In the genomic region with DNA sequence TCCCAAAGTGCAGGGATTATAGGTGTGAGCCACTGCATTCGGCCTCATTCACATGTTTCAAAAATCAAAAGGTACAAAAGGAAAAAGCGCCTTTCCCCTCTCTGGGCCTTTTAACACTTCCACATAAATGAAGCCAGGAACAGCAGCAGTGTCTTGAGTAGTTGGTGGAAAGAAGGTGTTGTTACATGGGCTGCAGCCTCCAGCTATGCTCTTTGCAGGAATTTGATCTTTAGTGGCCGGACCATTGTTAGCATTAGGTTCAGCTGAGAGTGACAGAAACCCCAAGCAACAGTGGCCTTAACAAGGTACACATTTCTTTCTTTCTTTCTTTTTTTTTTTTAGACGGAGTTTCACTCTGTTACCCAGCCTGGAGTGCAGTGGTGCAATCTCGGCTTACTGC, we compare ENCODE assay signal across 30 cellular contexts.
"Had no signal": no experiment of that assay in that cellular context is flagged by ENCODE, and none has a peak within 500 bp of the region (broad histone marks: within the 10 kb centered on the region; RNA-seq: fewer than 3 reads in every experiment).

No MANE protein-coding gene starts in this region.

- H3K36me3 ChIP-seq: brain microvascular endothelial cell had no signal

- H3K27ac Mint-ChIP-seq: activated CD4-positive, alpha-beta memory T cell treated with anti-CD3 and anti-CD28 coated beads for 36 hours; activated CD4-positive, alpha-beta T cell treated with anti-CD3 and anti-CD28 coated beads for 36 hours; activated CD4-positive, alpha-beta T cell treated with anti-CD3 and anti-CD28 coated beads, Interleukin-2, amount 10 ng/mL, durations not matched to agents 24 days and 14 days; activated CD8-positive, alpha-beta memory T cell treated with anti-CD3 and anti-CD28 coated beads, Interleukin-2, amount 10 ng/mL, durations not matched to agents 7 days and 5 days; activated CD8-positive, alpha-beta T cell treated with anti-CD3 and anti-CD28 coated beads, Interleukin-2, amount 10 ng/mL, durations not matched to agents 7 days and 5 days; activated naive CD4-positive, alpha-beta T cell treated with anti-CD3 and anti-CD28 coated beads, Interleukin-2, amount 10 ng/mL, durations not matched to agents 7 days and 5 days; activated naive CD4-positive, alpha-beta T cell treated with anti-CD3 and anti-CD28 coated beads, Interleukin-2, amount 50 U/mL, for 72 hours; activated naive CD8-positive, alpha-beta T cell treated with anti-CD3 and anti-CD28 coated beads, Interleukin-2, amount 10 ng/mL, durations not matched to agents 7 days and 5 days; activated T-cell treated with anti-CD3 and anti-CD28 coated beads, Interleukin-2, amount 50 U/mL, for 24 hours; activated T-cell treated with anti-CD3 and anti-CD28 coated beads, Interleukin-2, amount 50 U/mL, for 72 hours; dendritic cell treated with granulocyte-macrophage colony-stimulating factor and Interleukin-4, amounts not matched to agents 40 ng/mL and 50 ng/mL, for 4 days; effector memory CD8-positive, alpha-beta T cell had no signal

- DNase-seq: activated CD4-positive, alpha-beta memory T cell treated with anti-CD3 and anti-CD28 coated beads for 36 hours; activated CD4-positive, alpha-beta T cell treated with anti-CD3 and anti-CD28 coated beads for 36 hours; activated CD4-positive, alpha-beta T cell treated with anti-CD3 and anti-CD28 coated beads, Interleukin-2, amount 10 ng/mL, durations not matched to agents 24 days and 14 days; activated CD4-positive, CD25-positive, alpha-beta regulatory T cell; activated CD4-positive, CD25-positive, alpha-beta regulatory T cell treated with anti-CD3 and anti-CD28 coated beads, Interleukin-2, amount 50 U/mL, for 72 hours; activated CD8-positive, alpha-beta memory T cell treated with anti-CD3 and anti-CD28 coated beads, Interleukin-2, amount 50 U/mL, for 4 hours; activated CD8-positive, alpha-beta T cell treated with anti-CD3 and anti-CD28 coated beads, Interleukin-2, amount 10 ng/mL, durations not matched to agents 7 days and 5 days; activated gamma-delta T cell; activated naive CD4-positive, alpha-beta T cell; activated naive CD4-positive, alpha-beta T cell treated with anti-CD3 and anti-CD28 coated beads, Interleukin-2, amount 10 ng/mL, durations not matched to agents 7 days and 5 days; activated naive CD8-positive, alpha-beta T cell treated with anti-CD3 and anti-CD28 coated beads, Interleukin-2, amount 10 ng/mL, durations not matched to agents 7 days and 5 days; activated T-cell treated with anti-CD3 and anti-CD28 coated beads, Interleukin-2, amount 50 U/mL, for 24 hours; activated T-cell treated with anti-CD3 and anti-CD28 coated beads, Interleukin-2, amount 50 U/mL, for 72 hours; anterior cingulate cortex; brain microvascular endothelial cell; dorsolateral prefrontal cortex; effector CD4-positive, alpha-beta T cell; effector memory CD8-positive, alpha-beta T cell; foreskin fibroblast; T-helper 2 cell had no signal

- H3K27me3 ChIP-seq: brain microvascular endothelial cell, dorsolateral prefrontal cortex had no signal

- H3K4me1 Mint-ChIP-seq: activated CD4-positive, alpha-beta T cell treated with anti-CD3 and anti-CD28 coated beads for 36 hours; activated CD4-positive, alpha-beta T cell treated with anti-CD3 and anti-CD28 coated beads, Interleukin-2, amount 10 ng/mL, durations not matched to agents 24 days and 14 days; activated CD8-positive, alpha-beta memory T cell treated with anti-CD3 and anti-CD28 coated beads, Interleukin-2, amount 10 ng/mL, durations not matched to agents 7 days and 5 days; activated naive CD4-positive, alpha-beta T cell treated with anti-CD3 and anti-CD28 coated beads, Interleukin-2, amount 10 ng/mL, durations not matched to agents 7 days and 5 days; activated naive CD8-positive, alpha-beta T cell treated with anti-CD3 and anti-CD28 coated beads, Interleukin-2, amount 10 ng/mL, durations not matched to agents 7 days and 5 days had no signal

- H3K9me3 Mint-ChIP-seq: activated CD4-positive, alpha-beta memory T cell treated with anti-CD3 and anti-CD28 coated beads for 36 hours; activated CD4-positive, alpha-beta T cell treated with anti-CD3 and anti-CD28 coated beads, Interleukin-2, amount 10 ng/mL, durations not matched to agents 24 days and 14 days; activated naive CD4-positive, alpha-beta T cell treated with anti-CD3 and anti-CD28 coated beads, Interleukin-2, amount 10 ng/mL, durations not matched to agents 7 days and 5 days; activated naive CD4-positive, alpha-beta T cell treated with anti-CD3 and anti-CD28 coated beads, Interleukin-2, amount 50 U/mL, for 72 hours; activated naive CD8-positive, alpha-beta T cell treated with anti-CD3 and anti-CD28 coated beads, Interleukin-2, amount 10 ng/mL, durations not matched to agents 7 days and 5 days; activated T-cell treated with anti-CD3 and anti-CD28 coated beads, Interleukin-2, amount 50 U/mL, for 24 hours; activated T-cell treated with anti-CD3 and anti-CD28 coated beads, Interleukin-2, amount 50 U/mL, for 72 hours; central memory CD8-positive, alpha-beta T cell; dendritic cell treated with granulocyte-macrophage colony-stimulating factor and Interleukin-4, amounts not matched to agents 40 ng/mL and 50 ng/mL, for 4 days; effector memory CD8-positive, alpha-beta T cell had no signal

- FAIRE-seq: astrocyte, bronchial epithelial cell, endometrium, endothelial cell of umbilical vein had no signal

- H3K4me3 ChIP-seq: coronary artery had no signal

- H3K27ac ChIP-seq: brain microvascular endothelial cell had no signal

- H3K36me3 Mint-ChIP-seq: activated CD4-positive, alpha-beta memory T cell treated with anti-CD3 and anti-CD28 coated beads for 36 hours; activated CD8-positive, alpha-beta memory T cell treated with anti-CD3 and anti-CD28 coated beads, Interleukin-2, amount 10 ng/mL, durations not matched to agents 7 days and 5 days; activated naive CD4-positive, alpha-beta T cell treated with anti-CD3 and anti-CD28 coated beads, Interleukin-2, amount 10 ng/mL, durations not matched to agents 7 days and 5 days; activated naive CD4-positive, alpha-beta T cell treated with anti-CD3 and anti-CD28 coated beads, Interleukin-2, amount 50 U/mL, for 72 hours; activated naive CD8-positive, alpha-beta T cell treated with anti-CD3 and anti-CD28 coated beads, Interleukin-2, amount 10 ng/mL, durations not matched to agents 7 days and 5 days had no signal

- H3K27me3 Mint-ChIP-seq: activated CD4-positive, alpha-beta T cell treated with anti-CD3 and anti-CD28 coated beads for 36 hours; activated T-cell treated with anti-CD3 and anti-CD28 coated beads, Interleukin-2, amount 50 U/mL, for 24 hours had no signal

- H3K4me3 Mint-ChIP-seq: activated CD4-positive, alpha-beta memory T cell treated with anti-CD3 and anti-CD28 coated beads for 36 hours; activated CD4-positive, alpha-beta T cell treated with anti-CD3 and anti-CD28 coated beads for 36 hours; activated CD4-positive, alpha-beta T cell treated with anti-CD3 and anti-CD28 coated beads, Interleukin-2, amount 10 ng/mL, durations not matched to agents 24 days and 14 days; activated CD8-positive, alpha-beta memory T cell treated with anti-CD3 and anti-CD28 coated beads, Interleukin-2, amount 10 ng/mL, durations not matched to agents 7 days and 5 days; activated CD8-positive, alpha-beta T cell treated with anti-CD3 and anti-CD28 coated beads, Interleukin-2, amount 10 ng/mL, durations not matched to agents 7 days and 5 days; activated naive CD4-positive, alpha-beta T cell treated with anti-CD3 and anti-CD28 coated beads, Interleukin-2, amount 10 ng/mL, durations not matched to agents 7 days and 5 days; activated naive CD8-positive, alpha-beta T cell treated with anti-CD3 and anti-CD28 coated beads, Interleukin-2, amount 10 ng/mL, durations not matched to agents 7 days and 5 days; activated T-cell treated with anti-CD3 and anti-CD28 coated beads, Interleukin-2, amount 50 U/mL, for 24 hours; activated T-cell treated with anti-CD3 and anti-CD28 coated beads, Interleukin-2, amount 50 U/mL, for 72 hours; central memory CD8-positive, alpha-beta T cell; dendritic cell treated with granulocyte-macrophage colony-stimulating factor and Interleukin-4, amounts not matched to agents 40 ng/mL and 50 ng/mL, for 4 days; effector memory CD8-positive, alpha-beta T cell had no signal

- ATAC-seq: activated CD4-positive, alpha-beta T cell treated with anti-CD3 and anti-CD28 coated beads for 36 hours; activated CD8-positive, alpha-beta memory T cell treated with anti-CD3 and anti-CD28 coated beads, Interleukin-2, amount 10 ng/mL, durations not matched to agents 7 days and 5 days; activated CD8-positive, alpha-beta T cell treated with anti-CD3 and anti-CD28 coated beads, Interleukin-2, amount 10 ng/mL, durations not matched to agents 7 days and 5 days; activated naive CD4-positive, alpha-beta T cell treated with anti-CD3 and anti-CD28 coated beads, Interleukin-2, amount 50 U/mL, for 72 hours; activated T-cell treated with anti-CD3 and anti-CD28 coated beads, Interleukin-2, amount 50 U/mL, for 72 hours; effector memory CD8-positive, alpha-beta T cell; esophagus mucosa had no signal
